Comparison of ENCODE assay signal across 8 cellular contexts in genomic region chr1:8015036-8015808, GRCh38. TPM values are rescaled to one million over a fixed set of nuclear protein-coding genes. Genes with fewer than 3 reads are reported as not detected.
A peak's percentile ranks its signal among the peaks of the same experiment; 100 is the strongest.
DNase-seq lines count a peak whose midpoint lies in the region; ATAC-seq and TF ChIP-seq lines count a peak whose summit lies in the region.

No MANE protein-coding gene starts in this region.

- ATAC-seq in CD8-positive, alpha-beta T cell, result peak; percentile 64
- peak; percentile 77 for ATAC-seq in activated T-helper 17 cell treated with anti-CD3 and anti-CD28 coated beads, Interleukin-2, amount 50 U/mL, for 72 hours (replicated peaks)
- ATAC-seq in HG02759 (IDR thresholded peaks at IDR 0.05; ENCODE audit: unreplicated experiment) (no peak), HG02973 (IDR thresholded peaks at IDR 0.05; ENCODE audit: unreplicated experiment) (no peak)

- intact Hi-C loops in CD8-positive, alpha-beta T cell (cut with DNase I, micrococcal nuclease), result loop anchor here (1.0 to 10.0 kb wide), 4 partner anchors 33 to 830 kb away; no protein-coding TSS in a partner anchor

- no peaks in the 10 kb centered on the region for H3K9me3 Mint-ChIP-seq in CD8-positive, alpha-beta T cell
- H3K9me3 Mint-ChIP-seq in activated T-helper 17 cell treated with anti-CD3 and anti-CD28 coated beads, Interleukin-2, amount 50 U/mL, for 72 hours, result no peaks in the 10 kb centered on the region

- H3K27ac Mint-ChIP-seq in CD8-positive, alpha-beta T cell, result no peak overlapping the region
- H3K27ac Mint-ChIP-seq in activated T-helper 17 cell treated with anti-CD3 and anti-CD28 coated beads, Interleukin-2, amount 50 U/mL, for 72 hours, result no peak overlapping the region

- H2AFZ ChIP-seq in osteoblast (ENCODE audit: low read length), result no peak overlapping the region

- H4K20me1 ChIP-seq in osteoblast (ENCODE audit: insufficient read depth, low read length), result peaks cover 56% of the 10 kb centered on the region

- peak; percentile 71 for TF ChIP-seq CTCF in CD8-positive, alpha-beta T cell (IDR thresholded peaks at IDR 0.05)
- TF ChIP-seq CTCF in osteoblast (IDR thresholded peaks at IDR 0.05; ENCODE audit: extremely low read depth, low read depth, low read length), result peak; percentile 71

- H3K36me3 Mint-ChIP-seq in CD8-positive, alpha-beta T cell, result no peaks in the 10 kb centered on the region
- no peaks in the 10 kb centered on the region for H3K36me3 Mint-ChIP-seq in activated T-helper 17 cell treated with anti-CD3 and anti-CD28 coated beads, Interleukin-2, amount 50 U/mL, for 72 hours (ENCODE audit: low read depth)

- no peaks in the 10 kb centered on the region for H3K4me1 Mint-ChIP-seq in CD8-positive, alpha-beta T cell (ENCODE audit: low read depth)
- H3K4me1 Mint-ChIP-seq in activated T-helper 17 cell treated with anti-CD3 and anti-CD28 coated beads, Interleukin-2, amount 50 U/mL, for 72 hours, result no peaks in the 10 kb centered on the region

- H3K4me1 ChIP-seq in CD8-positive, alpha-beta T cell (ENCODE audit: insufficient read depth, low read length), result no peaks in the 10 kb centered on the region
- H3K4me1 ChIP-seq in osteoblast (ENCODE audit: insufficient read depth, low read length), result peaks cover 57% of the 10 kb centered on the region

- CTCF ChIA-PET in CD8-positive, alpha-beta T cell (lab: Charles Lee), result interaction anchor here (0.6 to 9.4 kb wide), 54 partner anchors 9 to 1117 kb away, joined by 3 to 192 read pairs (median 4); partner anchors contain the start of gene SLC45A1

- POLR2A ChIA-PET in CD8-positive, alpha-beta T cell (lab: Charles Lee), result interaction anchor here (0.5 to 1.6 kb wide), 5 partner anchors 9 to 594 kb away, joined by 3 to 9 read pairs (median 3); no protein-coding TSS in a partner anchor

- H3K27ac ChIP-seq in CD8-positive, alpha-beta T cell (ENCODE audit: low read depth, low read length), result no peak overlapping the region
- peak overlapping the region; percentile 72 for H3K27ac ChIP-seq in osteoblast (ENCODE audit: low read depth, low read length)

- H3K27me3 Mint-ChIP-seq in CD8-positive, alpha-beta T cell (ENCODE audit: low read depth), result peaks cover 15% of the 10 kb centered on the region
- peaks cover 8% of the 10 kb centered on the region for H3K27me3 Mint-ChIP-seq in activated T-helper 17 cell treated with anti-CD3 and anti-CD28 coated beads, Interleukin-2, amount 50 U/mL, for 72 hours

- peaks cover 77% of the 10 kb centered on the region for H3K79me2 ChIP-seq in osteoblast (ENCODE audit: insufficient read depth, low read length)

- peak in 3 of 7 experiments; percentile 12 to 43 (median 35) for DNase-seq in CD8-positive, alpha-beta T cell
- DNase-seq in H7 (peak; percentile 63), NCI-H748 treated with DMSO at 0.1 percent for 48 hours (lab: John Stamatoyannopoulos, UW) (peak; percentile 31), glomerular endothelial cell (ENCODE audit: extremely low read depth, low read depth, low spot score) (peak; percentile 78), osteoblast (ENCODE audit: insufficient read length, low spot score, missing footprints) (peak; percentile 79)

- H3K4me2 ChIP-seq in osteoblast (ENCODE audit: insufficient read depth, low read length), result peak overlapping the region; percentile 60

- H3K4me3 Mint-ChIP-seq in CD8-positive, alpha-beta T cell, result no peak overlapping the region
- H3K4me3 Mint-ChIP-seq in activated T-helper 17 cell treated with anti-CD3 and anti-CD28 coated beads, Interleukin-2, amount 50 U/mL, for 72 hours, result no peak overlapping the region

- no peaks in the 10 kb centered on the region for H3K9me3 ChIP-seq in CD8-positive, alpha-beta T cell (ENCODE audit: low read length)
- no peaks in the 10 kb centered on the region for H3K9me3 ChIP-seq in osteoblast (ENCODE audit: low read depth, low read length)

- H3K4me3 ChIP-seq in CD8-positive, alpha-beta T cell (ENCODE audit: low read depth, low read length), result no peak overlapping the region
- H3K4me3 ChIP-seq in H7 (ENCODE audit: insufficient read depth, low read depth, low read length), result no peak overlapping the region
- no peak overlapping the region for H3K4me3 ChIP-seq in osteoblast (ENCODE audit: insufficient read depth, low read length)

- H3K36me3 ChIP-seq in CD8-positive, alpha-beta T cell (ENCODE audit: insufficient read depth, low read length), result no peaks in the 10 kb centered on the region
- H3K36me3 ChIP-seq in H7 (replicated peaks; ENCODE audit: control insufficient read depth, insufficient read depth, low read length), result peaks cover 28% of the 10 kb centered on the region
- peaks cover 44% of the 10 kb centered on the region for H3K36me3 ChIP-seq in osteoblast (ENCODE audit: insufficient read depth, low read length)

- no peaks in the 10 kb centered on the region for H3K27me3 ChIP-seq in CD8-positive, alpha-beta T cell (ENCODE audit: insufficient read depth, low read length)
- no peaks in the 10 kb centered on the region for H3K27me3 ChIP-seq in H7 (ENCODE audit: control insufficient read depth, insufficient read depth, low read length)
- no peaks in the 10 kb centered on the region for H3K27me3 ChIP-seq in osteoblast (ENCODE audit: insufficient read depth, low read length)

RNA-seq across cellular contexts. Expression of gene ERRFI1, which starts 10.9 kb away (rescaled TPM):
- total RNA-seq in CD8-positive, alpha-beta T cell, result 1 to 10 TPM; 4.4 to 4.9 TPM
- total RNA-seq in H7 (2014; rRNA removed; shearing (Covaris generic)), result 37.3 and 42.6 TPM in 2 replicates
- 1 to 10 TPM; 1.8 to 3.1 TPM for total RNA-seq in activated T-helper 17 cell treated with anti-CD3 and anti-CD28 coated beads, Interleukin-2, amount 50 U/mL, for 72 hours
- 59.7 and 63.0 TPM in 2 replicates for total RNA-seq in glomerular endothelial cell
- 60.4 and 69.5 TPM in 2 replicates for total RNA-seq in osteoblast

RNA-seq across cellular contexts. Expression of gene PARK7, which starts 53.7 kb away (rescaled TPM):
- total RNA-seq in CD8-positive, alpha-beta T cell, result 10 to 100 TPM; 67.9 to 70.0 TPM
- total RNA-seq in H7 (2014; rRNA removed; shearing (Covaris generic)), result 298 and 323 TPM in 2 replicates
- 100 to 1,000 TPM; 262 to 416 TPM for total RNA-seq in activated T-helper 17 cell treated with anti-CD3 and anti-CD28 coated beads, Interleukin-2, amount 50 U/mL, for 72 hours
- total RNA-seq in glomerular endothelial cell (197 and 212 TPM in 2 replicates), osteoblast (158 and 168 TPM in 2 replicates)

Comparison
In these comparisons a context has a peak if more than half of its experiments do, and no peak if none do; other contexts are left out.
1. ATAC-seq: peak in CD8-positive, alpha-beta T cell (single experiment) and activated T-helper 17 cell treated with anti-CD3 and anti-CD28 coated beads, Interleukin-2, amount 50 U/mL, for 72 hours (single experiment); none in HG02759 (single experiment) and HG02973 (single experiment).